In genomic region chr19:1882089-1882785, GRCh38 we compare ENCODE assay signal across 8 cellular contexts. TPM values are rescaled to one million over a fixed set of nuclear protein-coding genes. Genes with fewer than 3 reads are reported as not detected.
DNase-seq lines count a peak whose midpoint lies in the region; ATAC-seq, FAIRE-seq and TF ChIP-seq lines count a peak whose summit lies in the region.

No MANE protein-coding gene starts in this region.

- no peak overlapping the region for H3K4me2 ChIP-seq in endothelial cell of umbilical vein (ENCODE audit: insufficient read depth, low read length)

- BruUV-seq in Caco-2 (replicated peaks; lab: Mats Ljungman, UMichigan) (no TSS peak), endothelial cell of umbilical vein (replicated peaks; lab: Mats Ljungman, UMichigan) (no TSS peak)

- peak overlapping the region; percentile 63 for H3K27ac ChIP-seq in endothelial cell of umbilical vein (ENCODE audit: insufficient read depth, low read depth, low read length)
- H3K27ac ChIP-seq in skin epidermis, result peak overlapping the region; percentile 6 to 98 (median 87)

- DNase-seq in Caco-2 (no peak), endothelial cell of umbilical vein (ENCODE audit: low read depth, low spot score) (peak; percentile 49), DMS153 treated with DMSO at 0.1 percent for 48 hours (lab: John Stamatoyannopoulos, UW; ENCODE audit: unreplicated experiment) (no peak), HT-29 (ENCODE audit: low spot score) (no peak), NCI-H2029 (lab: John Stamatoyannopoulos, UW) (no peak)
- DNase-seq in activated CD4-positive, alpha-beta T cell treated with anti-CD3 and anti-CD28 coated beads, Interleukin-2, amount 50 U/mL, for 48 hours, result peak; percentile 68 to 77

- intact Hi-C loops in Caco-2 (cut with micrococcal nuclease; ENCODE audit: unreplicated experiment), result no loop called here
- intact Hi-C loops in endothelial cell of umbilical vein (cut with micrococcal nuclease), result no loop called here

- H3K9ac ChIP-seq in endothelial cell of umbilical vein (replicated peaks; ENCODE audit: extremely low read depth, insufficient read depth, low read length), result peak overlapping the region; percentile 28

- no peak overlapping the region for H3K27ac Mint-ChIP-seq in Caco-2 (ENCODE audit: unreplicated experiment)

- H3K36me3 ChIP-seq in Caco-2 (ENCODE audit: control insufficient read depth, insufficient read depth, low read length) (no peaks in the 10 kb centered on the region), endothelial cell of umbilical vein (ENCODE audit: control insufficient read depth in 2 of 2, extremely low read depth in 1 of 2, insufficient read depth in 2 of 2, low read length in 2 of 2) (peaks cover 0 to 1% of the 10 kb centered on the region in 2 experiments)

- H3K9me3 Mint-ChIP-seq in Caco-2 (ENCODE audit: unreplicated experiment), result no peaks in the 10 kb centered on the region

- H3K4me3 ChIP-seq in Caco-2 (ENCODE audit: low read depth, low read length), result no peak overlapping the region
- H3K4me3 ChIP-seq in endothelial cell of umbilical vein (replicated peaks in 1 of 3; ENCODE audit: insufficient read depth in 1 of 3, low read depth in 1 of 3, low read length in 3 of 3), result no peak overlapping the region
- peak overlapping the region in 6 of 7 experiments; percentile 8 to 93 (median 40) for H3K4me3 ChIP-seq in skin epidermis

- peak; percentile 43 for FAIRE-seq in endothelial cell of umbilical vein (lab: Jason Lieb, UNC)

- peaks cover 20% of the 10 kb centered on the region for H3K4me1 Mint-ChIP-seq in Caco-2 (ENCODE audit: low read depth, unreplicated experiment)

- peaks cover 38% of the 10 kb centered on the region for H3K79me2 ChIP-seq in endothelial cell of umbilical vein (ENCODE audit: control insufficient read depth, insufficient read depth, low read length)

- peaks cover 13% of the 10 kb centered on the region for H3K36me3 Mint-ChIP-seq in Caco-2 (ENCODE audit: insufficient read depth, unreplicated experiment)

- no peak overlapping the region for H2AFZ ChIP-seq in endothelial cell of umbilical vein (ENCODE audit: low read depth, low read length)

- dilution Hi-C loops in endothelial cell of umbilical vein (cut with MboI; ENCODE audit: extremely low pct_ligation_motif_present, low sequenced_read_pairs), result no loop called here

- no peaks in the 10 kb centered on the region for H3K27me3 Mint-ChIP-seq in Caco-2 (ENCODE audit: insufficient read depth, unreplicated experiment)

- no peaks in the 10 kb centered on the region for H3K27me3 ChIP-seq in Caco-2 (replicated peaks; ENCODE audit: control insufficient read depth, insufficient read depth, low read length)
- no peaks in the 10 kb centered on the region for H3K27me3 ChIP-seq in endothelial cell of umbilical vein (ENCODE audit: control insufficient read depth in 2 of 2, insufficient read depth in 2 of 2, low read length in 2 of 2)

- no peak for TF ChIP-seq POLR2A in endothelial cell of umbilical vein (IDR thresholded peaks at IDR 0.05; ENCODE audit: low read depth, low read length)

- no peaks in the 10 kb centered on the region for H4K20me1 ChIP-seq in endothelial cell of umbilical vein (replicated peaks; ENCODE audit: control insufficient read depth, extremely low read depth, insufficient read depth, low read length)

- POLR2A ChIA-PET in Caco-2 (lab: Charles Lee) (no interaction called here), endothelial cell of umbilical vein (lab: Charles Lee) (no interaction called here)

- TF ChIP-seq CTCF in Caco-2 (IDR thresholded peaks at IDR 0.05; ENCODE audit: insufficient read depth in 1 of 2, low read depth in 1 of 2, low read length in 1 of 2, severe bottlenecking in 1 of 2, unreplicated experiment in 1 of 2), result no peak
- TF ChIP-seq CTCF in endothelial cell of umbilical vein (IDR thresholded peaks at IDR 0.05; ENCODE audit: extremely low read depth in 1 of 2, insufficient read depth in 1 of 2, low read depth in 1 of 2, low read length in 2 of 2), result no peak

- CTCF ChIA-PET in Caco-2 (lab: Charles Lee), result no interaction called here
- CTCF ChIA-PET in endothelial cell of umbilical vein (lab: Charles Lee), result interaction anchor here (0.8 kb wide), 2 partner anchors 16 to 18 kb away, joined by 3 read pairs; no protein-coding TSS in a partner anchor

- no peak for ATAC-seq in GM21526 (IDR thresholded peaks at IDR 0.05; ENCODE audit: low FRiP score, unreplicated experiment)

- H3K4me1 ChIP-seq in Caco-2 (peaks cover 17% of the 10 kb centered on the region), endothelial cell of umbilical vein (ENCODE audit: control insufficient read depth, extremely low read depth, insufficient read depth, low read length) (peaks cover 27% of the 10 kb centered on the region)

- H3K4me3 Mint-ChIP-seq in Caco-2 (ENCODE audit: unreplicated experiment), result peak overlapping the region; percentile 36

- H3K9me3 ChIP-seq in Caco-2 (no peaks in the 10 kb centered on the region), endothelial cell of umbilical vein (replicated peaks; ENCODE audit: control insufficient read depth, insufficient read depth, low read length) (no peaks in the 10 kb centered on the region)

- H3K9me1 ChIP-seq in endothelial cell of umbilical vein (replicated peaks; ENCODE audit: control insufficient read depth, extremely low read depth, insufficient read depth, low read length), result no peaks in the 10 kb centered on the region

TF ChIP-seq in endothelial cell of umbilical vein, 7 proteins besides CTCF, POLR2A, EP300 and RAD21:
- no peak for TF ChIP-seq GATA2 (IDR thresholded peaks at IDR 0.05; ENCODE audit: insufficient read depth, insufficient read length, low read depth, low read length)
- TF ChIP-seq EZH2 (IDR thresholded peaks at IDR 0.05; ENCODE audit: borderline replicate concordance, low read depth, low read length, severe bottlenecking), result no peak

RNA-seq across cellular contexts. Expression of gene ABHD17A, which starts 3.1 kb away (rescaled TPM):
- 47.7 and 51.8 TPM in 2 replicates for total RNA-seq in Caco-2 (2022)
- total RNA-seq in endothelial cell of umbilical vein, result 89.8 and 97.0 TPM in 2 replicates
- 143 and 179 TPM in 2 replicates for polyA plus RNA-seq in endothelial cell of umbilical vein
- polyA plus RNA-seq in endothelial cell of umbilical vein (2011; cell fraction: cytosol; rRNA removed), result 38.4 and 71.7 TPM in 2 replicates
- 76.9 and 77.9 TPM in 2 replicates for polyA plus RNA-seq in endothelial cell of umbilical vein (2011; cell fraction: nucleus; rRNA removed)
- 29.4 and 57.3 TPM in 2 replicates for polyA plus RNA-seq in endothelial cell of umbilical vein (2012)
- polyA minus RNA-seq in endothelial cell of umbilical vein, result 41.1 and 52.8 TPM in 2 replicates
- polyA minus RNA-seq in endothelial cell of umbilical vein (2011; cell fraction: cytosol; rRNA and poly(A)+ RNA removed), result 28.8 TPM
- polyA minus RNA-seq in endothelial cell of umbilical vein (2011; cell fraction: nucleus; rRNA and poly(A)+ RNA removed), result 11.6 and 18.8 TPM in 2 replicates
- total RNA-seq in HT-29 (2014; rRNA removed; shearing (Covaris generic)), result 136 and 141 TPM in 2 replicates

RNA-seq across cellular contexts. Expression of gene KLF16, which starts 18.9 kb away (rescaled TPM):
- total RNA-seq in Caco-2 (2022) (26.5 and 26.8 TPM in 2 replicates), endothelial cell of umbilical vein (36.6 and 38.0 TPM in 2 replicates)
- polyA plus RNA-seq in endothelial cell of umbilical vein, result 11.6 and 22.6 TPM in 2 replicates
- 6.0 and 10.4 TPM in 2 replicates for polyA plus RNA-seq in endothelial cell of umbilical vein (2011; cell fraction: cytosol; rRNA removed)
- 4.4 and 4.6 TPM in 2 replicates for polyA plus RNA-seq in endothelial cell of umbilical vein (2011; cell fraction: nucleus; rRNA removed)
- 12.1 and 19.5 TPM in 2 replicates for polyA plus RNA-seq in endothelial cell of umbilical vein (2012)
- 3.1 and 3.2 TPM in 2 replicates for polyA minus RNA-seq in endothelial cell of umbilical vein
- polyA minus RNA-seq in endothelial cell of umbilical vein (2011; cell fraction: cytosol; rRNA and poly(A)+ RNA removed), result 19.7 TPM
- 2.0 and 3.2 TPM in 2 replicates for polyA minus RNA-seq in endothelial cell of umbilical vein (2011; cell fraction: nucleus; rRNA and poly(A)+ RNA removed)
- 25.2 and 34.5 TPM in 2 replicates for total RNA-seq in HT-29 (2014; rRNA removed; shearing (Covaris generic))

RNA-seq across cellular contexts. Expression of gene ADAT3, which starts 23.0 kb away (rescaled TPM):
- total RNA-seq in Caco-2 (2022) (12.6 and 14.0 TPM in 2 replicates), endothelial cell of umbilical vein (8.0 and 11.7 TPM in 2 replicates)
- 5.7 and 8.6 TPM in 2 replicates for polyA plus RNA-seq in endothelial cell of umbilical vein
- 1.1 and 2.6 TPM in 2 replicates for polyA plus RNA-seq in endothelial cell of umbilical vein (2011; cell fraction: cytosol; rRNA removed)
- polyA plus RNA-seq in endothelial cell of umbilical vein (2011; cell fraction: nucleus; rRNA removed), result 3.4 and 3.8 TPM in 2 replicates
- 1.7 and 2.9 TPM in 2 replicates for polyA plus RNA-seq in endothelial cell of umbilical vein (2012)
- polyA minus RNA-seq in endothelial cell of umbilical vein, result 2.0 and 3.3 TPM in 2 replicates
- polyA minus RNA-seq in endothelial cell of umbilical vein (2011; cell fraction: cytosol; rRNA and poly(A)+ RNA removed), result 5.0 TPM
- 2.8 and 7.1 TPM in 2 replicates for polyA minus RNA-seq in endothelial cell of umbilical vein (2011; cell fraction: nucleus; rRNA and poly(A)+ RNA removed)
- 3.2 and 6.9 TPM in 2 replicates for total RNA-seq in HT-29 (2014; rRNA removed; shearing (Covaris generic))

RNA-seq across cellular contexts. Expression of gene SCAMP4, which starts 23.0 kb away (rescaled TPM):
- total RNA-seq in Caco-2 (2022) (78.3 and 84.1 TPM in 2 replicates), endothelial cell of umbilical vein (68.2 and 72.2 TPM in 2 replicates)
- 24.4 and 29.6 TPM in 2 replicates for polyA plus RNA-seq in endothelial cell of umbilical vein
- polyA plus RNA-seq in endothelial cell of umbilical vein (2011; cell fraction: cytosol; rRNA removed), result 16.1 and 22.8 TPM in 2 replicates
- polyA plus RNA-seq in endothelial cell of umbilical vein (2011; cell fraction: nucleus; rRNA removed), result 33.4 and 36.5 TPM in 2 replicates
- polyA plus RNA-seq in endothelial cell of umbilical vein (2012), result 28.5 and 51.3 TPM in 2 replicates
- polyA minus RNA-seq in endothelial cell of umbilical vein, result 23.8 and 26.8 TPM in 2 replicates
- polyA minus RNA-seq in endothelial cell of umbilical vein (2011; cell fraction: cytosol; rRNA and poly(A)+ RNA removed), result 29.4 TPM
- 16.2 and 22.0 TPM in 2 replicates for polyA minus RNA-seq in endothelial cell of umbilical vein (2011; cell fraction: nucleus; rRNA and poly(A)+ RNA removed)
- 67.6 and 73.3 TPM in 2 replicates for total RNA-seq in HT-29 (2014; rRNA removed; shearing (Covaris generic))

RNA-seq across cellular contexts. Expression of gene REXO1, which starts 34.0 kb away (rescaled TPM):
- total RNA-seq in Caco-2 (2022) (43.0 and 46.6 TPM in 2 replicates), endothelial cell of umbilical vein (41.1 and 44.6 TPM in 2 replicates)
- 56.9 and 88.8 TPM in 2 replicates for polyA plus RNA-seq in endothelial cell of umbilical vein
- polyA plus RNA-seq in endothelial cell of umbilical vein (2011; cell fraction: cytosol; rRNA removed), result 18.9 and 26.1 TPM in 2 replicates
- polyA plus RNA-seq in endothelial cell of umbilical vein (2011; cell fraction: nucleus; rRNA removed), result 112 and 117 TPM in 2 replicates
- polyA plus RNA-seq in endothelial cell of umbilical vein (2012), result 23.1 and 32.6 TPM in 2 replicates
- polyA minus RNA-seq in endothelial cell of umbilical vein, result 13.5 and 14.6 TPM in 2 replicates
- 18.6 TPM for polyA minus RNA-seq in endothelial cell of umbilical vein (2011; cell fraction: cytosol; rRNA and poly(A)+ RNA removed)
- polyA minus RNA-seq in endothelial cell of umbilical vein (2011; cell fraction: nucleus; rRNA and poly(A)+ RNA removed), result 13.1 and 32.2 TPM in 2 replicates
- 19.1 and 26.1 TPM in 2 replicates for total RNA-seq in HT-29 (2014; rRNA removed; shearing (Covaris generic))

Comparison
In these comparisons a context has a peak if more than half of its experiments do, and no peak if none do; other contexts are left out.
1. DNase-seq: peak in activated CD4-positive, alpha-beta T cell treated with anti-CD3 and anti-CD28 coated beads, Interleukin-2, amount 50 U/mL, for 48 hours (2 of 2) and endothelial cell of umbilical vein (single experiment); none in Caco-2 (0 of 2), DMS153 treated with DMSO at 0.1 percent for 48 hours (single experiment), HT-29 (single experiment) and NCI-H2029 (single experiment).
2. H3K4me3 ChIP-seq: peak in skin epidermis (6 of 7); none in Caco-2 (single experiment) and endothelial cell of umbilical vein (0 of 3).